Comparison of ENCODE assay signal across 16 cellular contexts in the genomic region with DNA sequence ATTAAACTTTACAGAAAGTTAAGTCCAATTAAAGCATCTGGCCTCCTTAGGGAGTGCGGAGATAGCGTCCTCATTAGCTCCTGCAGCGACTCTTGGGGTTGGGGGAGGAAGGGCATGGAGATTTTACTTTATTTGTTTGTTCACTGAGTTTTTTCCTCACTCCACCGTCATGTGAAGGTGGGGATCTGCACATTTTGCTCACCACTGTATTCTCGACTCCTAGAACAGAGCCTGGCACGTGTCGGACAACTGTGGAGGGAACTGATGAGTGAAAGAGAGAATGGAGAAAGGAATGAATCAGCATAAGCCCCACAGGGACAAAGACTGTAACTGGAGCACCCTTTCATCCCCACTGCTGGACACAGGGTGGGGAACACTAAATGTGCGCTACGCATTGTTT.
A peak's percentile ranks its signal among the peaks of the same experiment; 100 is the strongest.
DNase-seq lines count a peak whose midpoint lies in the region; ATAC-seq and TF ChIP-seq lines count a peak whose summit lies in the region.
"Had no signal": no experiment of that assay in that cellular context is flagged by ENCODE, and none has a peak within 500 bp of the region (broad histone marks: within the 10 kb centered on the region; RNA-seq: fewer than 3 reads in every experiment).

No MANE protein-coding gene starts in this region.

- intact Hi-C loops in sciatic nerve (cut with DNase I) = no loop called here

- H3K27me3 ChIP-seq in SJSA1 (replicated peaks) = no peaks in the 10 kb centered on the region
- H3K27me3 ChIP-seq in endodermal cell (ENCODE audit: control insufficient read depth, insufficient read depth, low read length, poor library complexity, severe bottlenecking) = no peaks in the 10 kb centered on the region
- H3K27me3 ChIP-seq: BLaER1 treated with 17β-estradiol and CSF1 and Interleukin-3, amounts not matched to agents 10 nM and 100 nM had no signal

- ATAC-seq in sciatic nerve = peak; percentile 82
- ATAC-seq: CD8-positive, alpha-beta T cell had no signal

- peak overlapping the region; percentile 83 for H3K27ac Mint-ChIP-seq in endodermal cell
- no peak overlapping the region for H3K27ac Mint-ChIP-seq in activated naive CD4-positive, alpha-beta T cell treated with anti-CD3 and anti-CD28 coated beads, Interleukin-2, amount 10 ng/mL, durations not matched to agents 7 days and 5 days
- H3K27ac Mint-ChIP-seq: B cell; CD8-positive, alpha-beta T cell had no signal

- no peak for TF ChIP-seq CTCF in endodermal cell (conservative IDR thresholded peaks at IDR 0.05)

- H3K36me3 Mint-ChIP-seq in endodermal cell (ENCODE audit: low read depth) = no peaks in the 10 kb centered on the region
- no peaks in the 10 kb centered on the region for H3K36me3 Mint-ChIP-seq in activated naive CD4-positive, alpha-beta T cell treated with anti-CD3 and anti-CD28 coated beads, Interleukin-2, amount 10 ng/mL, durations not matched to agents 7 days and 5 days
- H3K36me3 Mint-ChIP-seq: CD8-positive, alpha-beta T cell had no signal

- H3K27me3 Mint-ChIP-seq in endodermal cell (ENCODE audit: insufficient read depth) = peaks cover 3% of the 10 kb centered on the region
- no peaks in the 10 kb centered on the region for H3K27me3 Mint-ChIP-seq in activated naive CD4-positive, alpha-beta T cell treated with anti-CD3 and anti-CD28 coated beads, Interleukin-2, amount 10 ng/mL, durations not matched to agents 7 days and 5 days
- H3K27me3 Mint-ChIP-seq: B cell had no signal

- 92 to 100% methylated on average over 2 to 9 of the region's 9 CpGs for WGBS in endodermal cell (ENCODE audit: insufficient coverage in 1 of 2, insufficient read length in 1 of 2), 2 experiments

- H3K4me3 Mint-ChIP-seq in endodermal cell = no peak overlapping the region
- H3K4me3 Mint-ChIP-seq in activated naive CD4-positive, alpha-beta T cell treated with anti-CD3 and anti-CD28 coated beads, Interleukin-2, amount 10 ng/mL, durations not matched to agents 7 days and 5 days = no peak overlapping the region
- H3K4me3 Mint-ChIP-seq: B cell; CD8-positive, alpha-beta T cell had no signal

- H3K4me3 ChIP-seq in SJSA1 (no peak overlapping the region), endodermal cell (ENCODE audit: low read length) (no peak overlapping the region)
- H3K4me3 ChIP-seq: BLaER1 treated with 17β-estradiol and CSF1 and Interleukin-3, amounts not matched to agents 10 nM and 100 nM had no signal

- H3K4me1 ChIP-seq in SJSA1 (replicated peaks) = peaks cover 36% of the 10 kb centered on the region
- peaks cover 7% of the 10 kb centered on the region for H3K4me1 ChIP-seq in endodermal cell (ENCODE audit: control insufficient read depth, insufficient read depth, low read length)

- peaks cover 29% of the 10 kb centered on the region for H3K4me1 Mint-ChIP-seq in endodermal cell
- H3K4me1 Mint-ChIP-seq in activated naive CD4-positive, alpha-beta T cell treated with anti-CD3 and anti-CD28 coated beads, Interleukin-2, amount 10 ng/mL, durations not matched to agents 7 days and 5 days = no peaks in the 10 kb centered on the region
- H3K4me1 Mint-ChIP-seq: B cell had no signal

- H3K27ac ChIP-seq in SJSA1 = peak overlapping the region; percentile 92
- H3K27ac ChIP-seq in endodermal cell (ENCODE audit: low read depth, low read length) = no peak overlapping the region
- H3K27ac ChIP-seq: BLaER1 treated with 17β-estradiol and CSF1 and Interleukin-3, amounts not matched to agents 10 nM and 100 nM; HL-60 had no signal

- no peaks in the 10 kb centered on the region for H3K9me3 ChIP-seq in SJSA1 (replicated peaks)
- peaks cover 6% of the 10 kb centered on the region for H3K9me3 ChIP-seq in endodermal cell (ENCODE audit: control insufficient read depth, low read length)

- no peaks in the 10 kb centered on the region for H3K36me3 ChIP-seq in SJSA1
- H3K36me3 ChIP-seq in endodermal cell (ENCODE audit: control insufficient read depth, insufficient read depth, low read length) = no peaks in the 10 kb centered on the region
- H3K36me3 ChIP-seq: BLaER1 treated with 17β-estradiol and CSF1 and Interleukin-3, amounts not matched to agents 10 nM and 100 nM had no signal

- H3K9ac ChIP-seq in endodermal cell (ENCODE audit: extremely low read depth, low read length, poor library complexity, severe bottlenecking) = no peak overlapping the region
- H3K9ac ChIP-seq: BLaER1 treated with 17β-estradiol and CSF1 and Interleukin-3, amounts not matched to agents 10 nM and 100 nM had no signal

- no peak for DNase-seq in SJSA1 (ENCODE audit: low read depth in 1 of 2, low spot score in 2 of 2)
- no peak for DNase-seq in endodermal cell
- peak; percentile 64 for DNase-seq in sciatic nerve (ENCODE audit: low spot score)
- no peak for DNase-seq in NCI-H1436 (lab: John Stamatoyannopoulos, UW)
- no peak for DNase-seq in middle frontal gyrus (ENCODE audit: extremely low spot score, low spot score)
- DNase-seq in Kasumi-1 (lab: John Stamatoyannopoulos, UW) = no peak
- no peak for DNase-seq in activated naive CD4-positive, alpha-beta T cell treated with anti-CD3 and anti-CD28 coated beads, Interleukin-2, amount 10 ng/mL, durations not matched to agents 7 days and 5 days
- DNase-seq: Calu3; CD8-positive, alpha-beta T cell; DMS79 treated with DMSO at 0.1 percent for 48 hours; GF-D8; HCEC 1CT; IMR-90 had no signal

- CTCF ChIA-PET in activated naive CD4-positive, alpha-beta T cell treated with anti-CD3 and anti-CD28 coated beads, Interleukin-2, amount 10 ng/mL, durations not matched to agents 7 days and 5 days (lab: Charles Lee) = no interaction called here

- H3K9me3 Mint-ChIP-seq in endodermal cell = peaks cover 8% of the 10 kb centered on the region
- peaks cover 4% of the 10 kb centered on the region for H3K9me3 Mint-ChIP-seq in activated naive CD4-positive, alpha-beta T cell treated with anti-CD3 and anti-CD28 coated beads, Interleukin-2, amount 10 ng/mL, durations not matched to agents 7 days and 5 days
- H3K9me3 Mint-ChIP-seq: CD8-positive, alpha-beta T cell had no signal
